In the genomic region with DNA sequence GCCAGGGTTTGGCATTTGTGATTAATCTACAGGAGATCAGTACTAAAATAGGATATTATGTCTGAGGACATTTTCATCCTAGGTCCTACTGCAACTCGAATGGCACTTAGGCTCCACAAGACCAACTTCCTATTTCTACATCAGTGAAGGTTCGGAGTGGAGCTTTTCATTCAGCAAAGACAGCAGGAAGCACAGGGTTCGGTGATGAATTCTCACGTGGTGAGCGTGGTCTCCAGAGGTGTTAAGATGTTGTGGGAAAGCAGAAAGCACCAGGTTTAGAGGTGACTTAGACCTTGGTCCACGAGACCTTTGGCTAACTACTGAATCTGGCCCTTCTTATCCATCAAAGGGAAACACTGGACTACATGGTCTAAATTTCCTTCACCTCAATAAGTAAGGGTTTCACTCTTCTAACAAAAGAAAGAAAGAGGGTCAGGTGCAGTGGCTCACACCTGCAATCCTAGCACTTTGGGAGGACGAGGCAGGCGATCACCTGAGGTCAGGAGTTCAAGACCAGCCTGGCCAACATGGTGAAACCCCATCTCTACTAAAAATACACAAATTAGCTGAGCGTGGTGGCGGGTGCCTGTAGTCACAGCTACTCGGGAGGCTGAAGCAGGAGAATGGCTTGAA, we compare ENCODE assay signal across 11 cellular contexts. TPM values are rescaled to one million over a fixed set of nuclear protein-coding genes. Genes with fewer than 3 reads are reported as not detected.
A peak's percentile ranks its signal among the peaks of the same experiment; 100 is the strongest.
DNase-seq lines count a peak whose midpoint lies in the region; ATAC-seq and TF ChIP-seq lines count a peak whose summit lies in the region.
"Had no signal": no experiment of that assay in that cellular context is flagged by ENCODE, and none has a peak within 500 bp of the region (broad histone marks: within the 10 kb centered on the region; RNA-seq: fewer than 3 reads in every experiment).

No MANE protein-coding gene starts in this region.

- CTCF ChIA-PET in activated CD4-positive, alpha-beta memory T cell treated with anti-CD3 and anti-CD28 coated beads, Interleukin-2, amount 10 ng/mL, durations not matched to agents 7 days and 5 days (lab: Charles Lee) = interaction anchor here (0.8 to 1.4 kb wide), 4 partner anchors 12 to 38 kb away, joined by 3 to 7 read pairs (median 4); a partner anchor contains a TSS

- peaks cover 2 to 25% (median 13%) of the 10 kb centered on the region in 4 donors for H3K4me1 ChIP-seq in liver (ENCODE audit: control insufficient read depth in 4 of 4, insufficient read depth in 4 of 4, low read length in 3 of 4)

- TF ChIP-seq CTCF in liver (IDR thresholded peaks at IDR 0.05; ENCODE audit: low read depth, low read length, missing input control) = no peak

- H3K9ac ChIP-seq in liver (ENCODE audit: low read depth in 1 of 2, low read length in 2 of 2) = no peak overlapping the region

- peak overlapping the region; percentile 90 for H3K27ac Mint-ChIP-seq in activated CD4-positive, alpha-beta memory T cell treated with anti-CD3 and anti-CD28 coated beads, Interleukin-2, amount 10 ng/mL, durations not matched to agents 7 days and 5 days
- H3K27ac Mint-ChIP-seq in activated T-helper 2 cell treated with anti-CD3 and anti-CD28 coated beads, Interferon-gamma antibody, Interleukin-2, Interleukin-4, amounts not matched to agents 10 μg/mL and 5 μg/mL and 100 μg/mL, durations not matched to agents 14 hours and 24 hours and 36 hours = no peak overlapping the region

- no peaks in the 10 kb centered on the region for H3K9me3 ChIP-seq in liver (ENCODE audit: control insufficient read depth in 4 of 4, low read length in 3 of 4)

- 81% methylated on average over 11 of the region's 11 CpGs for WGBS in liver

- no peak overlapping the region for H3K4me3 ChIP-seq in liver (ENCODE audit: low read depth in 1 of 3, low read length in 3 of 3)

- H3K36me3 Mint-ChIP-seq in activated CD4-positive, alpha-beta memory T cell treated with anti-CD3 and anti-CD28 coated beads, Interleukin-2, amount 10 ng/mL, durations not matched to agents 7 days and 5 days (ENCODE audit: low read depth) = peaks cover 13% of the 10 kb centered on the region
- H3K36me3 Mint-ChIP-seq in activated T-helper 2 cell treated with anti-CD3 and anti-CD28 coated beads, Interferon-gamma antibody, Interleukin-2, Interleukin-4, amounts not matched to agents 10 μg/mL and 5 μg/mL and 100 μg/mL, durations not matched to agents 14 hours and 24 hours and 36 hours (ENCODE audit: low read depth) = no peaks in the 10 kb centered on the region

- POLR2A ChIA-PET in activated CD4-positive, alpha-beta memory T cell treated with anti-CD3 and anti-CD28 coated beads, Interleukin-2, amount 10 ng/mL, durations not matched to agents 7 days and 5 days (lab: Charles Lee) = interaction anchor here (0.8 to 3.5 kb wide), 6 partner anchors 10 to 107 kb away, joined by 3 to 36 read pairs (median 5); a partner anchor contains a TSS

- H3K36me3 ChIP-seq in liver (ENCODE audit: control insufficient read depth in 4 of 4, insufficient read depth in 3 of 4, low read depth in 1 of 4, low read length in 3 of 4) = no peaks in the 10 kb centered on the region

- H3K27me3 Mint-ChIP-seq in activated CD4-positive, alpha-beta memory T cell treated with anti-CD3 and anti-CD28 coated beads, Interleukin-2, amount 10 ng/mL, durations not matched to agents 7 days and 5 days = no peaks in the 10 kb centered on the region
- no peaks in the 10 kb centered on the region for H3K27me3 Mint-ChIP-seq in activated T-helper 2 cell treated with anti-CD3 and anti-CD28 coated beads, Interferon-gamma antibody, Interleukin-2, Interleukin-4, amounts not matched to agents 10 μg/mL and 5 μg/mL and 100 μg/mL, durations not matched to agents 14 hours and 24 hours and 36 hours (ENCODE audit: low read depth)

- peak; percentile 16 for DNase-seq in stimulated activated CD4-positive, alpha-beta T cell treated with anti-CD3 and anti-CD28 coated beads, Interleukin-4, amount 100 ng/mL, for 24 hours
- DNase-seq in stimulated activated CD4-positive, alpha-beta T cell treated with anti-CD3 and anti-CD28 coated beads, Interleukin-2, amount 100 ng/mL, for 48 hours = no peak
- peak; percentile 65 for DNase-seq in activated CD4-positive, alpha-beta memory T cell treated with anti-CD3 and anti-CD28 coated beads, Interleukin-2, amount 10 ng/mL, durations not matched to agents 7 days and 5 days
- DNase-seq in globus pallidus (ENCODE audit: low spot score) = no peak
- DNase-seq in stimulated activated naive CD4-positive, alpha-beta T cell (lab: John Stamatoyannopoulos, UW) = no peak
- no peak for DNase-seq in activated T-helper 2 cell treated with anti-CD3 and anti-CD28 coated beads, Interferon-gamma antibody, Interleukin-2, Interleukin-4, amounts not matched to agents 10 μg/mL and 5 μg/mL and 100 μg/mL, durations not matched to agents 14 hours and 24 hours and 36 hours (ENCODE audit: low spot score)
- DNase-seq: dermis blood vessel endothelial cell, NCI-H1417 treated with DMSO at 0.1 percent for 48 hours had no signal

- peak overlapping the region; percentile 46 to 50 for H3K27ac ChIP-seq in liver (ENCODE audit: low read depth in 1 of 2, low read length in 2 of 2)

- peaks cover 5% of the 10 kb centered on the region for H3K9me3 Mint-ChIP-seq in activated CD4-positive, alpha-beta memory T cell treated with anti-CD3 and anti-CD28 coated beads, Interleukin-2, amount 10 ng/mL, durations not matched to agents 7 days and 5 days
- peaks cover 6% of the 10 kb centered on the region for H3K9me3 Mint-ChIP-seq in activated T-helper 2 cell treated with anti-CD3 and anti-CD28 coated beads, Interferon-gamma antibody, Interleukin-2, Interleukin-4, amounts not matched to agents 10 μg/mL and 5 μg/mL and 100 μg/mL, durations not matched to agents 14 hours and 24 hours and 36 hours
- H3K9me3 Mint-ChIP-seq: neural crest cell had no signal

- H3K27me3 ChIP-seq in liver (ENCODE audit: control insufficient read depth in 4 of 4, insufficient read depth in 4 of 4, low read length in 3 of 4) = no peaks in the 10 kb centered on the region

- TF ChIP-seq RAD21 in liver (IDR thresholded peaks at IDR 0.05) = no peak

- no peak for ATAC-seq in GM21529 (IDR thresholded peaks at IDR 0.05; ENCODE audit: unreplicated experiment)

- H3K4me3 Mint-ChIP-seq in activated CD4-positive, alpha-beta memory T cell treated with anti-CD3 and anti-CD28 coated beads, Interleukin-2, amount 10 ng/mL, durations not matched to agents 7 days and 5 days = peak overlapping the region; percentile 7
- H3K4me3 Mint-ChIP-seq in activated T-helper 2 cell treated with anti-CD3 and anti-CD28 coated beads, Interferon-gamma antibody, Interleukin-2, Interleukin-4, amounts not matched to agents 10 μg/mL and 5 μg/mL and 100 μg/mL, durations not matched to agents 14 hours and 24 hours and 36 hours (ENCODE audit: low read depth) = no peak overlapping the region
- H3K4me3 Mint-ChIP-seq: neural crest cell had no signal

- H3K4me1 Mint-ChIP-seq in activated CD4-positive, alpha-beta memory T cell treated with anti-CD3 and anti-CD28 coated beads, Interleukin-2, amount 10 ng/mL, durations not matched to agents 7 days and 5 days = peaks cover 65% of the 10 kb centered on the region
- peaks cover 22% of the 10 kb centered on the region for H3K4me1 Mint-ChIP-seq in activated T-helper 2 cell treated with anti-CD3 and anti-CD28 coated beads, Interferon-gamma antibody, Interleukin-2, Interleukin-4, amounts not matched to agents 10 μg/mL and 5 μg/mL and 100 μg/mL, durations not matched to agents 14 hours and 24 hours and 36 hours (ENCODE audit: low read depth)

- intact Hi-C loops in activated T-helper 2 cell treated with anti-CD3 and anti-CD28 coated beads, Interferon-gamma antibody, Interleukin-2, Interleukin-4, amounts not matched to agents 10 μg/mL and 5 μg/mL and 100 μg/mL, durations not matched to agents 14 hours and 24 hours and 36 hours (cut with micrococcal nuclease) = no loop called here

TF ChIP-seq in liver, 16 proteins besides CTCF, POLR2A, EP300 and RAD21:
- TF ChIP-seq, protein P1, sequence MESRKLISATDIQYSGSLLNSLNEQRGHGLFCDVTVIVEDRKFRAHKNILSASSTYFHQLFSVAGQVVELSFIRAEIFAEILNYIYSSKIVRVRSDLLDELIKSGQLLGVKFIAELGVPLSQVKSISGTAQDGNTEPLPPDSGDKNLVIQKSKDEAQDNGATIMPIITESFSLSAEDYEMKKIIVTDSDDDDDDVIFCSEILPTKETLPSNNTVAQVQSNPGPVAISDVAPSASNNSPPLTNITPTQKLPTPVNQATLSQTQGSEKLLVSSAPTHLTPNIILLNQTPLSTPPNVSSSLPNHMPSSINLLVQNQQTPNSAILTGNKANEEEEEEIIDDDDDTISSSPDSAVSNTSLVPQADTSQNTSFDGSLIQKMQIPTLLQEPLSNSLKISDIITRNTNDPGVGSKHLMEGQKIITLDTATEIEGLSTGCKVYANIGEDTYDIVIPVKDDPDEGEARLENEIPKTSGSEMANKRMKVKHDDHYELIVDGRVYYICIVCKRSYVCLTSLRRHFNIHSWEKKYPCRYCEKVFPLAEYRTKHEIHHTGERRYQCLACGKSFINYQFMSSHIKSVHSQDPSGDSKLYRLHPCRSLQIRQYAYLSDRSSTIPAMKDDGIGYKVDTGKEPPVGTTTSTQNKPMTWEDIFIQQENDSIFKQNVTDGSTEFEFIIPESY (IDR thresholded peaks at IDR 0.05) = no peak
- no peak for TF ChIP-seq JUND (IDR thresholded peaks at IDR 0.05)
- TF ChIP-seq GABPA (IDR thresholded peaks at IDR 0.05 in 1 of 2, conservative IDR thresholded peaks at IDR 0.05 in 1 of 2) = no peak
- no peak for TF ChIP-seq EGR1 (IDR thresholded peaks at IDR 0.05; ENCODE audit: low read depth in 2 of 2)
- TF ChIP-seq, protein P2, sequence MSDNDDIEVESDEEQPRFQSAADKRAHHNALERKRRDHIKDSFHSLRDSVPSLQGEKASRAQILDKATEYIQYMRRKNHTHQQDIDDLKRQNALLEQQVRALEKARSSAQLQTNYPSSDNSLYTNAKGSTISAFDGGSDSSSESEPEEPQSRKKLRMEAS (IDR thresholded peaks at IDR 0.05) = no peak
- no peak for TF ChIP-seq RXRA (IDR thresholded peaks at IDR 0.05)

RNA-seq across cellular contexts. Expression of a gene that starts 14.0 kb away (rescaled TPM):
- 100 to 1,000 TPM in 1 of 2 experiments, 10 to 100 TPM in 1; 98.2 to 109 TPM for total RNA-seq in activated CD4-positive, alpha-beta memory T cell treated with anti-CD3 and anti-CD28 coated beads, Interleukin-2, amount 10 ng/mL, durations not matched to agents 7 days and 5 days
- 10 to 100 TPM; 31.2 to 69.2 TPM for total RNA-seq in liver
- polyA plus RNA-seq in liver = 10 to 100 TPM in 1 of 2 donors, 1 to 10 TPM in 1; 3.8 to 20.2 TPM
- 67.1 and 71.7 TPM in 2 replicates for total RNA-seq in activated T-helper 2 cell treated with anti-CD3 and anti-CD28 coated beads, Interferon-gamma antibody, Interleukin-2, Interleukin-4, amounts not matched to agents 10 μg/mL and 5 μg/mL and 100 μg/mL, durations not matched to agents 14 hours and 24 hours and 36 hours

Comparison
In these comparisons a context has a peak if more than half of its experiments do, and no peak if none do; other contexts are left out.
1. DNase-seq: peak in stimulated activated CD4-positive, alpha-beta T cell treated with anti-CD3 and anti-CD28 coated beads, Interleukin-4, amount 100 ng/mL, for 24 hours (single experiment) and activated CD4-positive, alpha-beta memory T cell treated with anti-CD3 and anti-CD28 coated beads, Interleukin-2, amount 10 ng/mL, durations not matched to agents 7 days and 5 days (single experiment); none in stimulated activated CD4-positive, alpha-beta T cell treated with anti-CD3 and anti-CD28 coated beads, Interleukin-2, amount 100 ng/mL, for 48 hours (0 of 2), globus pallidus (single experiment), stimulated activated naive CD4-positive, alpha-beta T cell (0 of 6) and activated T-helper 2 cell treated with anti-CD3 and anti-CD28 coated beads, Interferon-gamma antibody, Interleukin-2, Interleukin-4, amounts not matched to agents 10 μg/mL and 5 μg/mL and 100 μg/mL, durations not matched to agents 14 hours and 24 hours and 36 hours (single experiment).